14 cellular contexts compared by ENCODE assay signal in the genomic region with DNA sequence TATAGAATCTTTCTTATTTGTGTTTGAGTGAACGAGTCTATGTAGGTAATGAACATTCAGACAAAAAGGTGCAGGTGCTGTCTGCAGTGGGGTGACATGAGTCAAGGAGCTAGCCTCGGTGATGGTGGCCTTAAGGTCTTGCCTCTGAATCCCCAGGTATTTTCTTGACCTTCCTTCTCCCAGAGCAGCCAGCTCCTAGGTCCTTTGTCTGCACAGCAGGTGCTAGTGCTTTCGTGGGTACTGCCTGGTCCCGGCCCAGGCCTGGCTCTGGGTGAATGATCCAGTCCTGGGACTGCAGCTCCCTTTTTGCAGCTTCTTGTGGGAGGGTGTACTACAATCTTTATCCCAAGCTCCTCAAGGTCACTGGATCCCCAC. TPM values are rescaled to one million over a fixed set of nuclear protein-coding genes. Genes with fewer than 3 reads are reported as not detected.
DNase-seq lines count a peak whose midpoint lies in the region; ATAC-seq, FAIRE-seq and TF ChIP-seq lines count a peak whose summit lies in the region.
"Had no signal": no experiment of that assay in that cellular context is flagged by ENCODE, and none has a peak within 500 bp of the region (broad histone marks: within the 10 kb centered on the region; RNA-seq: fewer than 3 reads in every experiment).

No MANE protein-coding gene starts in this region.

- no peak overlapping the region for H3K56ac ChIP-seq in H1 (replicated peaks; ENCODE audit: insufficient read length, low read depth, low read length)

- H4K91ac ChIP-seq in H1 (replicated peaks; ENCODE audit: insufficient read length, low read length) = peak overlapping the region; percentile 11

- peak overlapping the region; percentile 11 for H2BK120ac ChIP-seq in H1 (replicated peaks; ENCODE audit: low read depth, low read length)

- no peaks in the 10 kb centered on the region; the same call in 1 of the 2 replicates for H3K23me2 ChIP-seq in H1 (ENCODE audit: low read depth, low read length)

- no peaks in the 10 kb centered on the region for H4K20me1 ChIP-seq in H1 (replicated peaks in 1 of 2; ENCODE audit: control insufficient read depth in 1 of 2, insufficient read depth in 2 of 2, low read length in 2 of 2)

- intact Hi-C loops in left ventricle myocardium superior (cut with micrococcal nuclease) = no loop called here

- no peak overlapping the region for H3K4ac ChIP-seq in H1 (replicated peaks; ENCODE audit: insufficient read length, low read depth, low read length)

- no peak overlapping the region for H3K14ac ChIP-seq in H1 (ENCODE audit: insufficient read length)

- no peak overlapping the region for H4K5ac ChIP-seq in H1 (ENCODE audit: insufficient read length, low read depth, low read length)

- H2BK5ac ChIP-seq in H1 (ENCODE audit: low read depth, low read length) = no peak overlapping the region

- WGBS in H1 (ENCODE audit: extremely low coverage in 1 of 2, insufficient coverage in 1 of 2, insufficient read length in 1 of 2, insufficient replicate concordance in 2 of 2, low coverage in 1 of 2, low lambda C conversion rate in 2 of 2, missing lambda C conversion rate in 1 of 2), 2 experiments = 46% methylated on average over 4 of the region's 4 CpGs; no CpG with 5 or more reads in 1 of the 2 experiments
- 67 to 80% methylated on average over 4 of the region's 4 CpGs for WGBS in upper lobe of left lung, 2 donors

- no peak overlapping the region; the same call in 1 of the 2 replicates for H3K18ac ChIP-seq in H1 (ENCODE audit: extremely low read depth, low read length)

- no peaks in the 10 kb centered on the region for H3K36me3 Mint-ChIP-seq in naive thymus-derived CD8-positive, alpha-beta T cell
- H3K36me3 Mint-ChIP-seq: activated naive CD4-positive, alpha-beta T cell treated with anti-CD3 and anti-CD28 coated beads, Interleukin-2, amount 10 ng/mL, durations not matched to agents 7 days and 5 days; naive B cell had no signal

- ATAC-seq in left ventricle myocardium superior (no peak), upper lobe of left lung (ENCODE audit: low FRiP score in 2 of 2) (no peak)
- no peak for ATAC-seq in naive thymus-derived CD8-positive, alpha-beta T cell

- H2AK5ac ChIP-seq in H1 (ENCODE audit: low read depth, low read length) = no peak overlapping the region

- H4K8ac ChIP-seq in H1 (ENCODE audit: extremely low read depth, insufficient read depth, low read length) = no peak overlapping the region

- H3K9me3 Mint-ChIP-seq in naive thymus-derived CD8-positive, alpha-beta T cell = no peaks in the 10 kb centered on the region
- H3K9me3 Mint-ChIP-seq: activated naive CD4-positive, alpha-beta T cell treated with anti-CD3 and anti-CD28 coated beads, Interleukin-2, amount 10 ng/mL, durations not matched to agents 7 days and 5 days; naive B cell had no signal

- no peaks in the 10 kb centered on the region for H3K9me3 ChIP-seq in cardiac muscle cell (ENCODE audit: low read depth)
- H3K9me3 ChIP-seq in H1 (ENCODE audit: insufficient read depth in 2 of 2, low read depth in 1 of 2, low read length in 1 of 2) = no peaks in the 10 kb centered on the region; a peak in 1 of 4 replicates
- no peaks in the 10 kb centered on the region for H3K9me3 ChIP-seq in upper lobe of left lung

- H3K4me3 ChIP-seq in cardiac muscle cell (no peak overlapping the region), H1 (ENCODE audit: extremely low read depth in 1 of 4, insufficient read depth in 2 of 4, low read depth in 3 of 4, low read length in 4 of 4) (peak overlapping the region in 1 of 4 experiments; percentile 30; a peak in 1 of 8 replicates), upper lobe of left lung (no peak overlapping the region)
- H3K4me3 ChIP-seq: GM23248 had no signal

- DNase-seq in cardiac muscle cell (ENCODE audit: low read depth in 1 of 2, low spot score in 1 of 2) (no peak), left ventricle myocardium superior (no peak), H1 (ENCODE audit: low read depth in 1 of 2, low spot score in 2 of 2) (peak in 1 of 2 experiments; percentile 53), upper lobe of left lung (no peak), HPDE6-E6E7 (ENCODE audit: extremely low spot score) (no peak), SW 1271 (lab: John Stamatoyannopoulos, UW) (no peak)
- no peak for DNase-seq in naive thymus-derived CD8-positive, alpha-beta T cell
- DNase-seq in stimulated activated CD4-positive, alpha-beta T cell treated with anti-CD3 and anti-CD28 coated beads, Interleukin-4, amount 100 ng/mL, for 4 hours = no peak
- DNase-seq: GM23248, NCI-H345 had no signal

- peaks cover 0 to 21% (median 0%) of the 10 kb centered on the region in 5 donors for H3K27me3 Mint-ChIP-seq in naive thymus-derived CD8-positive, alpha-beta T cell

- TF ChIP-seq CTCF in cardiac muscle cell (IDR thresholded peaks at IDR 0.05; ENCODE audit: low read depth, low read length) (no peak), H1 (IDR thresholded peaks at IDR 0.05; ENCODE audit: control extremely low read depth in 1 of 3, insufficient read depth in 1 of 3, low read depth in 1 of 3, low read length in 3 of 3) (no peak), upper lobe of left lung (IDR thresholded peaks at IDR 0.05) (no peak)

- peak overlapping the region; percentile 45 for H3K27ac ChIP-seq in cardiac muscle cell
- H3K27ac ChIP-seq in H1 (ENCODE audit: low read depth, low read length) = no peak overlapping the region
- peak overlapping the region; percentile 69 to 80 (median 76) for H3K27ac ChIP-seq in upper lobe of left lung
- H3K27ac ChIP-seq: GM23248 had no signal

- FAIRE-seq in H1 (lab: Jason Lieb, UNC) = no peak
- FAIRE-seq: colon had no signal

- H3K9ac ChIP-seq in H1 (replicated peaks in 1 of 4; ENCODE audit: extremely low read depth in 1 of 4, low read depth in 3 of 4, low read length in 3 of 4) = no peak overlapping the region
- H3K9ac ChIP-seq: GM23248 had no signal

- H2AFZ ChIP-seq in H1 (ENCODE audit: low read length) = no peak overlapping the region
- H2AFZ ChIP-seq: GM23248 had no signal

- CTCF ChIA-PET in H1 (lab: Charles Lee; ENCODE audit: partially characterized antibody) = interaction anchor here (0.9 to 9.2 kb wide), 3 partner anchors 19 to 57 kb away, joined by 3 to 128 read pairs (median 3); no protein-coding TSS in a partner anchor

- H3K23ac ChIP-seq in H1 (ENCODE audit: insufficient read length) = no peak overlapping the region

- peak overlapping the region; percentile 53; the same call in 1 of the 2 replicates for H2BK15ac ChIP-seq in H1 (ENCODE audit: low read length)

- peaks cover 4% of the 10 kb centered on the region for H3K27me3 ChIP-seq in cardiac muscle cell
- peaks cover 7 to 18% (median 16%) of the 10 kb centered on the region in 4 experiments for H3K27me3 ChIP-seq in H1 (replicated peaks in 1 of 4; ENCODE audit: control insufficient read depth in 3 of 4, extremely low read depth in 1 of 4, insufficient read depth in 3 of 4, low read length in 3 of 4)
- H3K27me3 ChIP-seq in upper lobe of left lung = no peaks in the 10 kb centered on the region

- H3K4me1 Mint-ChIP-seq in naive thymus-derived CD8-positive, alpha-beta T cell = peaks cover 4 to 28% (median 17%) of the 10 kb centered on the region in 4 donors

- H3K4me1 ChIP-seq in cardiac muscle cell (ENCODE audit: low read depth) = peaks cover 31% of the 10 kb centered on the region
- H3K4me1 ChIP-seq in H1 (replicated peaks in 1 of 4; ENCODE audit: control insufficient read depth in 3 of 4, insufficient read depth in 4 of 4, low read length in 3 of 4) = peaks cover 0 to 22% (median 17%) of the 10 kb centered on the region in 4 experiments; a peak in 5 of 7 replicates
- peaks cover 31 to 48% (median 38%) of the 10 kb centered on the region in 4 donors for H3K4me1 ChIP-seq in upper lobe of left lung

- 0 out of 2 replicates have a peak overlapping the region, but pooled peaks have one; percentile 27 for H2BK20ac ChIP-seq in H1 (ENCODE audit: low read length)

- H3K79me1 ChIP-seq in H1 (ENCODE audit: low read depth, low read length) = no peaks in the 10 kb centered on the region

- POLR2A ChIA-PET in H1 (lab: Charles Lee; ENCODE audit: partially characterized antibody) = interaction anchor here (0.8 to 2.8 kb wide), 5 partner anchors 9 to 48 kb away, joined by 3 to 11 read pairs (median 3); no protein-coding TSS in a partner anchor
- POLR2A ChIA-PET in naive thymus-derived CD8-positive, alpha-beta T cell (lab: Charles Lee) = interaction anchor here (0.5 kb wide), 1 partner anchor 1111 kb away, joined by 6 read pairs; no protein-coding TSS in a partner anchor

- no peak for TF ChIP-seq RAD21 in H1 (IDR thresholded peaks at IDR 0.05 in 1 of 2, conservative IDR thresholded peaks at IDR 0.05 in 1 of 2; ENCODE audit: low read depth in 2 of 2, low read length in 2 of 2)

- peak overlapping the region in 2 of 10 donors; percentile 34 to 58 for H3K4me3 Mint-ChIP-seq in naive thymus-derived CD8-positive, alpha-beta T cell

- TF ChIP-seq EP300 in H1 (IDR thresholded peaks at IDR 0.05; ENCODE audit: borderline replicate concordance in 1 of 2, low read depth in 2 of 2, low read length in 2 of 2) (no peak), upper lobe of left lung (IDR thresholded peaks at IDR 0.05) (no peak)

- no peaks in the 10 kb centered on the region for H3K79me2 ChIP-seq in H1 (ENCODE audit: control insufficient read depth in 1 of 2, insufficient read depth in 2 of 2, low read length in 2 of 2)

- peak overlapping the region in 7 of 10 donors; percentile 27 to 88 (median 72) for H3K27ac Mint-ChIP-seq in naive thymus-derived CD8-positive, alpha-beta T cell

- peak overlapping the region; percentile 14; the same call in 1 of the 2 replicates for H2BK12ac ChIP-seq in H1 (ENCODE audit: low read depth, low read length)

- no peaks in the 10 kb centered on the region for H3K36me3 ChIP-seq in cardiac muscle cell
- H3K36me3 ChIP-seq in H1 (ENCODE audit: control insufficient read depth in 2 of 4, insufficient read depth in 4 of 4, low read length in 3 of 4) = no peaks in the 10 kb centered on the region
- H3K36me3 ChIP-seq in upper lobe of left lung = no peaks in the 10 kb centered on the region

- peak overlapping the region; percentile 28 to 50; a peak in 2 of 4 replicates for H3K4me2 ChIP-seq in H1 (ENCODE audit: insufficient read depth in 1 of 2, low read depth in 2 of 2, low read length in 2 of 2)

- no peak for TF ChIP-seq POLR2A in H1 (IDR thresholded peaks at IDR 0.05; ENCODE audit: control extremely low read depth in 1 of 2, low read depth in 2 of 2, low read length in 2 of 2)
- TF ChIP-seq POLR2A in upper lobe of left lung (IDR thresholded peaks at IDR 0.05) = no peak

RNA-seq across cellular contexts. Expression of a gene that starts 6.4 kb away (rescaled TPM):
- 27.7 and 41.0 TPM in 2 replicates for total RNA-seq in cardiac muscle cell
- 22.1 and 31.8 TPM in 2 replicates for polyA plus RNA-seq in cardiac muscle cell
- total RNA-seq in left ventricle myocardium superior = 14.0 TPM
- total RNA-seq in H1 (2021; fragmentation: NEBNext Ultra II Directional; extraction: Animal tissue kit (Norgen Biotek cat#: 25700)) = 6.4 and 7.7 TPM in 2 replicates
- 3.1 and 4.9 TPM in 2 replicates for polyA plus RNA-seq in H1 (2011; rRNA removed)
- polyA plus RNA-seq in H1 (2011; cell fraction: cytosol; rRNA removed) = 5.1 TPM
- 17.4 TPM for polyA plus RNA-seq in H1 (2011; cell fraction: nucleus; rRNA removed)
- polyA plus RNA-seq in H1 (2012, experiment 1 of 2) = 5.7 to 7.5 TPM (median 6.7 TPM) in 4 replicates
- 4.3 TPM for polyA plus RNA-seq in H1 (2012, experiment 2 of 2)
- polyA plus RNA-seq in H1 (2013, experiment 1 of 2) = 3.2 TPM
- 3.5 TPM for polyA plus RNA-seq in H1 (2013, experiment 2 of 2)
- 4.3 and 4.5 TPM in 2 replicates for polyA minus RNA-seq in H1 (2011; rRNA and poly(A)+ RNA removed)
- 2.3 TPM for polyA minus RNA-seq in H1 (2011; cell fraction: cytosol; rRNA and poly(A)+ RNA removed)
- 5.6 TPM for polyA minus RNA-seq in H1 (2011; cell fraction: nucleus; rRNA and poly(A)+ RNA removed)
- total RNA-seq in naive thymus-derived CD8-positive, alpha-beta T cell = 1 to 10 TPM; 3.6 to 4.8 TPM
- polyA plus RNA-seq in naive thymus-derived CD8-positive, alpha-beta T cell = 1 to 10 TPM in 1 of 3 donors, under 1 TPM in 2; 0.22 to 1.3 (median 0.35) TPM
- 10 to 100 TPM; 12.0 to 53.5 (median 28.2) TPM for total RNA-seq in upper lobe of left lung

RNA-seq across cellular contexts. Expression of a gene that starts 45.0 kb away (rescaled TPM):
- total RNA-seq in cardiac muscle cell = 26.8 and 39.4 TPM in 2 replicates
- 29.4 and 35.8 TPM in 2 replicates for polyA plus RNA-seq in cardiac muscle cell
- 11.2 TPM for total RNA-seq in left ventricle myocardium superior
- total RNA-seq in H1 (2021; fragmentation: NEBNext Ultra II Directional; extraction: Animal tissue kit (Norgen Biotek cat#: 25700)) = 23.1 and 26.8 TPM in 2 replicates
- 27.2 and 31.6 TPM in 2 replicates for polyA plus RNA-seq in H1 (2011; rRNA removed)
- polyA plus RNA-seq in H1 (2011; cell fraction: cytosol; rRNA removed) = 28.5 TPM
- 72.3 TPM for polyA plus RNA-seq in H1 (2011; cell fraction: nucleus; rRNA removed)
- polyA plus RNA-seq in H1 (2012, experiment 1 of 2) = 16.0 to 20.4 TPM (median 18.1 TPM) in 4 replicates
- polyA plus RNA-seq in H1 (2012, experiment 2 of 2) = 17.7 TPM
- polyA plus RNA-seq in H1 (2013, experiment 1 of 2) = 21.7 TPM
- 22.3 TPM for polyA plus RNA-seq in H1 (2013, experiment 2 of 2)
- polyA minus RNA-seq in H1 (2011; rRNA and poly(A)+ RNA removed) = 66.0 and 90.8 TPM in 2 replicates
- polyA minus RNA-seq in H1 (2011; cell fraction: cytosol; rRNA and poly(A)+ RNA removed) = 18.6 TPM
- 44.9 TPM for polyA minus RNA-seq in H1 (2011; cell fraction: nucleus; rRNA and poly(A)+ RNA removed)
- total RNA-seq in naive thymus-derived CD8-positive, alpha-beta T cell = 10 to 100 TPM; 30.7 to 32.2 TPM
- polyA plus RNA-seq in naive thymus-derived CD8-positive, alpha-beta T cell = 10 to 100 TPM; 26.7 to 27.6 (median 27.5) TPM
- total RNA-seq in upper lobe of left lung = 10 to 100 TPM; 13.8 to 35.6 (median 23.6) TPM

RNA-seq across cellular contexts. Expression of a gene that starts 58.5 kb away (rescaled TPM):
- not detected in 2 replicates for total RNA-seq in cardiac muscle cell
- not detected in 2 replicates for polyA plus RNA-seq in cardiac muscle cell
- not detected for total RNA-seq in left ventricle myocardium superior
- total RNA-seq in H1 (2021; fragmentation: NEBNext Ultra II Directional; extraction: Animal tissue kit (Norgen Biotek cat#: 25700)) = not detected in 2 replicates
- polyA plus RNA-seq in H1 (2011; rRNA removed) = not detected in 2 replicates
- not detected for polyA plus RNA-seq in H1 (2011; cell fraction: cytosol; rRNA removed)
- polyA plus RNA-seq in H1 (2011; cell fraction: nucleus; rRNA removed) = not detected
- not detected in 4 replicates for polyA plus RNA-seq in H1 (2012, experiment 1 of 2)
- polyA plus RNA-seq in H1 (2012, experiment 2 of 2) = not detected
- polyA plus RNA-seq in H1 (2013, experiment 1 of 2) = not detected
- not detected for polyA plus RNA-seq in H1 (2013, experiment 2 of 2)
- not detected in 2 replicates for polyA minus RNA-seq in H1 (2011; rRNA and poly(A)+ RNA removed)
- polyA minus RNA-seq in H1 (2011; cell fraction: cytosol; rRNA and poly(A)+ RNA removed) = not detected
- not detected for polyA minus RNA-seq in H1 (2011; cell fraction: nucleus; rRNA and poly(A)+ RNA removed)
- not detected for total RNA-seq in naive thymus-derived CD8-positive, alpha-beta T cell
- polyA plus RNA-seq in naive thymus-derived CD8-positive, alpha-beta T cell = under 1 TPM in 1 of 3 donors, not detected in 2; 0.56 TPM
- total RNA-seq in upper lobe of left lung = not detected
- total RNA-seq: GM23248 had no signal
- polyA plus RNA-seq: AG04450, GM23248 had no signal
